ENCODE assay signal across 2 cellular contexts in the genomic region with DNA sequence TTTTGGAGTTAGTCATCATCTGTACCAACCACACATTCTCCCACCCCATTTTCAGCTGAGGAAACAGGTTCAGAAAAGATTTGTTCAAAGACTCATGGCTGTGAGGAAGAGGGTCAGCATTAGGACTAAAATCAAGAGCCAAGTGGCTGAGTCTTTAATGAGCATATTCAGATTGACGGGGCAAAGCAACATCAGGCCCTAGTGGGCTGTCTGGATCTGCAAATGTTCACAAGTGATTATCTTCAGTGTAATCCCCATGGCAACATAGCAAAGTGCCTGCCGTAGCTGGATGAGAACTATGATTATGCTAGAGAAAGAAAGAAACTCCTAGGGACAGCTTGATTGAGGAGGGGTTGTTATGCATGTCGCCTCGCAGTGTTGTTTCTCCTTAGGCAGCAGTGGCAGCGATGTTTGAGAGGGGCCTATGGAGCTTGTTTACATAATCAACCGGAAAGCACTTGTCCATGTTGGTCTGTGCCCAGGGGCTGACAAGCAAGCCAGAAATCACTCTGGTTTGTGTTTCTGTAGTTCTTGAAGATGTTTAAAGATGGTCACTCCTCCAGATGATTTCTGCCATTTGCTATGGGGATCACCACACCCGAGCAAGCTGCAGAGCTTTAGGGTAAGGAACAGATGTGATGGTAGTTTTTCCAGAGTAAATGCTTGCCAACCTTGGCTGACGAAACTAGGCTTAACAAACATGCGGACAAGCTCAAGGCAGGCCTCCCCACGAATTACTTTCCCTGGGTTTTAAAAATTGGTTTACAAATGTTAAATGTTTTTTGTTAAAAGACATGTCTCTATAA.
TF ChIP-seq lines count a peak whose summit lies in the region.

No MANE protein-coding gene starts in this region.

TF ChIP-seq in IMR-90, 13 proteins besides CTCF, POLR2A, EP300 and RAD21:
- TF ChIP-seq ELK1 (IDR thresholded peaks at IDR 0.05; ENCODE audit: borderline replicate concordance, low read depth, low read length) (no peak), MAZ (IDR thresholded peaks at IDR 0.05; ENCODE audit: borderline replicate concordance, low read depth, low read length) (no peak), USF2 (IDR thresholded peaks at IDR 0.05; ENCODE audit: low read depth, low read length) (no peak), NFE2L2 (IDR thresholded peaks at IDR 0.05; ENCODE audit: low read depth, low read length) (no peak), RFX5 (IDR thresholded peaks at IDR 0.05; ENCODE audit: low read depth, low read length) (no peak), BHLHE40 (IDR thresholded peaks at IDR 0.05; ENCODE audit: low read depth, low read length) (no peak), MAFK (IDR thresholded peaks at IDR 0.05; ENCODE audit: low read depth, low read length) (no peak), MXI1 (IDR thresholded peaks at IDR 0.05; ENCODE audit: borderline replicate concordance, low read depth, low read length) (no peak), CEBPB (IDR thresholded peaks at IDR 0.05; ENCODE audit: low read depth, low read length) (no peak)

TF ChIP-seq in SK-N-SH, 30 proteins besides CTCF, POLR2A, EP300 and RAD21:
- TF ChIP-seq, protein P1, sequence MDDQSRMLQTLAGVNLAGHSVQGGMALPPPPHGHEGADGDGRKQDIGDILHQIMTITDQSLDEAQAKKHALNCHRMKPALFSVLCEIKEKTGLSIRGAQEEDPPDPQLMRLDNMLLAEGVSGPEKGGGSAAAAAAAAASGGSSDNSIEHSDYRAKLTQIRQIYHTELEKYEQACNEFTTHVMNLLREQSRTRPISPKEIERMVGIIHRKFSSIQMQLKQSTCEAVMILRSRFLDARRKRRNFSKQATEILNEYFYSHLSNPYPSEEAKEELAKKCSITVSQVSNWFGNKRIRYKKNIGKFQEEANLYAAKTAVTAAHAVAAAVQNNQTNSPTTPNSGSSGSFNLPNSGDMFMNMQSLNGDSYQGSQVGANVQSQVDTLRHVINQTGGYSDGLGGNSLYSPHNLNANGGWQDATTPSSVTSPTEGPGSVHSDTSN (IDR thresholded peaks at IDR 0.05), result no peak
- TF ChIP-seq TCF12 (IDR thresholded peaks at IDR 0.05) (no peak; the same call in 1 of the 2 replicates), MEF2A (IDR thresholded peaks at IDR 0.05; ENCODE audit: borderline replicate concordance, low read depth) (no peak), POLR2AphosphoS5 (IDR thresholded peaks at IDR 0.05; ENCODE audit: low read depth, low read length) (no peak)
